ENCODE assay signal across 10 cellular contexts in genomic region chr1:185644531-185644930, GRCh38.
DNase-seq lines count a peak whose midpoint lies in the region; ATAC-seq, FAIRE-seq and TF ChIP-seq lines count a peak whose summit lies in the region.
"Had no signal": no experiment of that assay in that cellular context is flagged by ENCODE, and none has a peak within 500 bp of the region (broad histone marks: within the 10 kb centered on the region; RNA-seq: fewer than 3 reads in every experiment).

No MANE protein-coding gene starts in this region.

- no peak overlapping the region for H4K5ac ChIP-seq in IMR-90 (ENCODE audit: low read depth, low read length)
- H4K5ac ChIP-seq in H1 (ENCODE audit: insufficient read length, low read depth, low read length), result peak overlapping the region; percentile 49

- TF ChIP-seq CTCF in IMR-90 (conservative IDR thresholded peaks at IDR 0.05; ENCODE audit: low read depth, low read length) (no peak), H1 (IDR thresholded peaks at IDR 0.05; ENCODE audit: control extremely low read depth in 1 of 3, insufficient read depth in 1 of 3, low read depth in 1 of 3, low read length in 3 of 3) (no peak)

- no peak for TF ChIP-seq RAD21 in IMR-90 (IDR thresholded peaks at IDR 0.05; ENCODE audit: low read length)
- TF ChIP-seq RAD21 in H1 (IDR thresholded peaks at IDR 0.05 in 1 of 2, conservative IDR thresholded peaks at IDR 0.05 in 1 of 2; ENCODE audit: low read depth in 2 of 2, low read length in 2 of 2), result no peak

- no peaks in the 10 kb centered on the region for H3K27me3 Mint-ChIP-seq in activated naive CD4-positive, alpha-beta T cell treated with anti-CD3 and anti-CD28 coated beads for 36 hours (ENCODE audit: low read depth)
- peaks cover 0 to 4% of the 10 kb centered on the region in 2 donors for H3K27me3 Mint-ChIP-seq in CD8-positive, alpha-beta memory T cell

- no peak overlapping the region for H2BK120ac ChIP-seq in IMR-90 (ENCODE audit: low read depth, low read length)
- no peak overlapping the region for H2BK120ac ChIP-seq in H1 (replicated peaks; ENCODE audit: low read depth, low read length)

- peak overlapping the region; percentile 47; the same call in 1 of the 2 replicates for H3K18ac ChIP-seq in IMR-90 (ENCODE audit: low read depth, low read length)
- no peak overlapping the region for H3K18ac ChIP-seq in H1 (ENCODE audit: extremely low read depth, low read length)

- no peak overlapping the region for H4K91ac ChIP-seq in IMR-90 (ENCODE audit: insufficient read depth, low read depth, low read length)
- peak overlapping the region; percentile 12 for H4K91ac ChIP-seq in H1 (replicated peaks; ENCODE audit: insufficient read length, low read length)

- H3K14ac ChIP-seq in IMR-90 (replicated peaks; ENCODE audit: low read depth, low read length), result no peak overlapping the region
- no peak overlapping the region for H3K14ac ChIP-seq in H1 (ENCODE audit: insufficient read length)

- H3K4me1 Mint-ChIP-seq in activated naive CD4-positive, alpha-beta T cell treated with anti-CD3 and anti-CD28 coated beads for 36 hours (ENCODE audit: low read depth), result peaks cover 33% of the 10 kb centered on the region
- H3K4me1 Mint-ChIP-seq in stimulated activated effector memory CD8-positive, alpha-beta T cell treated with anti-CD3 and anti-CD28 coated beads, Interleukin-12 subunit alpha, Interleukin-12 subunit beta, amount 100 ng/mL, for 72 hours, result peaks cover 13% of the 10 kb centered on the region
- peaks cover 19 to 38% (median 30%) of the 10 kb centered on the region in 3 donors for H3K4me1 Mint-ChIP-seq in CD8-positive, alpha-beta memory T cell

- H3K36me3 ChIP-seq in IMR-90 (ENCODE audit: control insufficient read depth, insufficient read depth, low read length), result no peaks in the 10 kb centered on the region
- peaks cover 0 to 9% (median 3%) of the 10 kb centered on the region in 4 experiments; a peak in 3 of 8 replicates for H3K36me3 ChIP-seq in H1 (ENCODE audit: control insufficient read depth in 2 of 4, insufficient read depth in 4 of 4, low read length in 3 of 4)
- H3K36me3 ChIP-seq in CD8-positive, alpha-beta memory T cell (ENCODE audit: insufficient read depth, low read length), result no peaks in the 10 kb centered on the region
- H3K36me3 ChIP-seq: adrenal gland, prostate gland had no signal

- H3K4ac ChIP-seq in IMR-90 (ENCODE audit: low read depth, low read length) (no peak overlapping the region), H1 (replicated peaks; ENCODE audit: insufficient read length, low read depth, low read length) (no peak overlapping the region)

- POLR2A ChIA-PET in IMR-90 (lab: Charles Lee; ENCODE audit: unreplicated experiment), result no interaction called here
- POLR2A ChIA-PET in H1 (lab: Charles Lee; ENCODE audit: partially characterized antibody), result interaction anchor here (0.8 kb wide), 1 partner anchor 328 kb away, joined by 3 read pairs; no protein-coding TSS in a partner anchor
- POLR2A ChIA-PET in CD8-positive, alpha-beta memory T cell (lab: Charles Lee), result no interaction called here

- CTCF ChIA-PET in activated naive CD4-positive, alpha-beta T cell treated with anti-CD3 and anti-CD28 coated beads for 36 hours (lab: Charles Lee), result interaction anchor here (1.3 kb wide), 1 partner anchor 26 kb away, joined by 5 read pairs; no protein-coding TSS in a partner anchor
- CTCF ChIA-PET in IMR-90 (lab: Yijun Ruan, JAX) (interaction anchor here (1.7 kb wide), 1 partner anchor 49 kb away, joined by 4 read pairs; no protein-coding TSS in a partner anchor), H1 (lab: Charles Lee; ENCODE audit: partially characterized antibody) (interaction anchor here (0.7 to 2.9 kb wide), 4 partner anchors 8 to 352 kb away, joined by 3 to 20 read pairs (median 4); no protein-coding TSS in a partner anchor)
- CTCF ChIA-PET in CD8-positive, alpha-beta memory T cell (lab: Charles Lee), result interaction anchor here (0.8 kb wide), 1 partner anchor 20 kb away, joined by 3 read pairs; no protein-coding TSS in a partner anchor

- peaks cover 7% of the 10 kb centered on the region for H3K9me3 Mint-ChIP-seq in activated naive CD4-positive, alpha-beta T cell treated with anti-CD3 and anti-CD28 coated beads for 36 hours
- no peaks in the 10 kb centered on the region for H3K9me3 Mint-ChIP-seq in stimulated activated effector memory CD8-positive, alpha-beta T cell treated with anti-CD3 and anti-CD28 coated beads, Interleukin-12 subunit alpha, Interleukin-12 subunit beta, amount 100 ng/mL, for 72 hours
- H3K9me3 Mint-ChIP-seq in CD8-positive, alpha-beta memory T cell, result peaks cover 0 to 6% (median 3%) of the 10 kb centered on the region in 5 donors

- intact Hi-C loops in activated naive CD4-positive, alpha-beta T cell treated with anti-CD3 and anti-CD28 coated beads for 36 hours (cut with micrococcal nuclease), result no loop called here
- intact Hi-C loops in IMR-90 (cut with micrococcal nuclease), result no loop called here

- in situ Hi-C loops in IMR-90 (cut with MboI; ENCODE audit: low sequenced_read_pairs), result no loop called here

- H3K79me2 ChIP-seq in H1 (ENCODE audit: control insufficient read depth in 1 of 2, insufficient read depth in 2 of 2, low read length in 2 of 2), result no peaks in the 10 kb centered on the region

- H3K9ac ChIP-seq in IMR-90 (ENCODE audit: low read depth, low read length), result no peak overlapping the region
- no peak overlapping the region for H3K9ac ChIP-seq in H1 (replicated peaks in 1 of 4; ENCODE audit: extremely low read depth in 1 of 4, low read depth in 3 of 4, low read length in 3 of 4)

- no peak overlapping the region for H3K4me2 ChIP-seq in IMR-90 (ENCODE audit: low read depth, low read length)
- H3K4me2 ChIP-seq in H1 (ENCODE audit: insufficient read depth in 1 of 2, low read depth in 2 of 2, low read length in 2 of 2), result no peak overlapping the region

- FAIRE-seq in H1 (lab: Jason Lieb, UNC), result no peak

- TF ChIP-seq EP300 in H1 (IDR thresholded peaks at IDR 0.05; ENCODE audit: borderline replicate concordance in 1 of 2, low read depth in 2 of 2, low read length in 2 of 2), result no peak

- no peak overlapping the region for H2BK15ac ChIP-seq in IMR-90 (ENCODE audit: low read depth, low read length)
- no peak overlapping the region for H2BK15ac ChIP-seq in H1 (ENCODE audit: low read length)

- ATAC-seq in IMR-90 (ENCODE audit: low read depth) (no peak), GM18867 (IDR thresholded peaks at IDR 0.05; ENCODE audit: unreplicated experiment) (no peak), GM18858 (IDR thresholded peaks at IDR 0.05; ENCODE audit: unreplicated experiment) (no peak)
- peak; percentile 93 for ATAC-seq in stimulated activated effector memory CD8-positive, alpha-beta T cell treated with anti-CD3 and anti-CD28 coated beads, Interleukin-12 subunit alpha, Interleukin-12 subunit beta, amount 100 ng/mL, for 72 hours

- H4K8ac ChIP-seq in IMR-90 (ENCODE audit: low read depth in 2 of 2, low read length in 2 of 2), result no peak overlapping the region
- no peak overlapping the region for H4K8ac ChIP-seq in H1 (ENCODE audit: extremely low read depth, insufficient read depth, low read length)

- H3K4me1 ChIP-seq in IMR-90 (ENCODE audit: control insufficient read depth, insufficient read depth, low read length) (peaks cover 5% of the 10 kb centered on the region), H1 (replicated peaks in 1 of 4; ENCODE audit: control insufficient read depth in 3 of 4, insufficient read depth in 4 of 4, low read length in 3 of 4) (peaks cover 0 to 13% (median 6%) of the 10 kb centered on the region in 4 experiments; a peak in 4 of 7 replicates)
- peaks cover 25% of the 10 kb centered on the region for H3K4me1 ChIP-seq in CD8-positive, alpha-beta memory T cell (ENCODE audit: insufficient read depth, low read length)
- H3K4me1 ChIP-seq: prostate gland had no signal

- H3K4me3 ChIP-seq in IMR-90 (ENCODE audit: insufficient read depth, low read depth, low read length) (no peak overlapping the region), H1 (ENCODE audit: extremely low read depth in 1 of 4, insufficient read depth in 2 of 4, low read depth in 3 of 4, low read length in 4 of 4) (no peak overlapping the region; a peak in 1 of 8 replicates)
- no peak overlapping the region for H3K4me3 ChIP-seq in CD8-positive, alpha-beta memory T cell (ENCODE audit: low read length)
- H3K4me3 ChIP-seq: adrenal gland, prostate gland had no signal

- no peaks in the 10 kb centered on the region for H3K9me1 ChIP-seq in IMR-90 (ENCODE audit: insufficient read depth, low read length)

- TF ChIP-seq POLR2A in IMR-90 (IDR thresholded peaks at IDR 0.05; ENCODE audit: low read depth, low read length), result no peak
- no peak for TF ChIP-seq POLR2A in H1 (IDR thresholded peaks at IDR 0.05; ENCODE audit: control extremely low read depth in 1 of 2, low read depth in 2 of 2, low read length in 2 of 2)

- no peaks in the 10 kb centered on the region for H3K79me1 ChIP-seq in IMR-90 (ENCODE audit: low read depth in 1 of 2, low read length in 2 of 2)
- no peaks in the 10 kb centered on the region for H3K79me1 ChIP-seq in H1 (ENCODE audit: low read depth, low read length)

- H2AFZ ChIP-seq in IMR-90 (replicated peaks; ENCODE audit: low read length, poor library complexity) (no peak overlapping the region), H1 (ENCODE audit: low read length) (no peak overlapping the region)

- H3K56ac ChIP-seq in IMR-90 (ENCODE audit: extremely low read depth, insufficient read depth, low read length) (no peak overlapping the region), H1 (replicated peaks; ENCODE audit: insufficient read length, low read depth, low read length) (no peak overlapping the region)

- H3K27me3 ChIP-seq in IMR-90 (ENCODE audit: control insufficient read depth, insufficient read depth, low read length) (no peaks in the 10 kb centered on the region), H1 (replicated peaks in 1 of 4; ENCODE audit: control insufficient read depth in 3 of 4, extremely low read depth in 1 of 4, insufficient read depth in 3 of 4, low read length in 3 of 4) (no peaks in the 10 kb centered on the region)
- H3K27me3 ChIP-seq in CD8-positive, alpha-beta memory T cell (ENCODE audit: insufficient read depth, low read length, poor library complexity, severe bottlenecking), result no peaks in the 10 kb centered on the region
- H3K27me3 ChIP-seq: adrenal gland had no signal

- dilution Hi-C loops in IMR-90 (cut with HindIII; ENCODE audit: low sequenced_read_pairs, unreplicated experiment), result no loop called here

- no peak overlapping the region for H2BK12ac ChIP-seq in H1 (ENCODE audit: low read depth, low read length)

- H4K20me1 ChIP-seq in IMR-90 (ENCODE audit: insufficient read depth, low read length) (no peaks in the 10 kb centered on the region), H1 (replicated peaks in 1 of 2; ENCODE audit: control insufficient read depth in 1 of 2, insufficient read depth in 2 of 2, low read length in 2 of 2) (no peaks in the 10 kb centered on the region)

- H3K36me3 Mint-ChIP-seq in activated naive CD4-positive, alpha-beta T cell treated with anti-CD3 and anti-CD28 coated beads for 36 hours (ENCODE audit: low read depth), result no peaks in the 10 kb centered on the region
- H3K36me3 Mint-ChIP-seq in stimulated activated effector memory CD8-positive, alpha-beta T cell treated with anti-CD3 and anti-CD28 coated beads, Interleukin-12 subunit alpha, Interleukin-12 subunit beta, amount 100 ng/mL, for 72 hours, result no peaks in the 10 kb centered on the region
- H3K36me3 Mint-ChIP-seq in CD8-positive, alpha-beta memory T cell, result peaks cover 0 to 11% (median 4%) of the 10 kb centered on the region in 3 donors

- H2BK20ac ChIP-seq in IMR-90 (ENCODE audit: low read depth, low read length), result no peak overlapping the region
- H2BK20ac ChIP-seq in H1 (ENCODE audit: low read length), result no peak overlapping the region; the same call in 1 of the 2 replicates

- no peak for DNase-seq in activated naive CD4-positive, alpha-beta T cell treated with anti-CD3 and anti-CD28 coated beads for 36 hours
- DNase-seq in activated naive CD4-positive, alpha-beta T cell (lab: John Stamatoyannopoulos, UW), result no peak
- DNase-seq in IMR-90 (no peak), H1 (ENCODE audit: low read depth in 1 of 2, low spot score in 2 of 2) (no peak)
- no peak for DNase-seq in stimulated activated effector memory CD8-positive, alpha-beta T cell treated with anti-CD3 and anti-CD28 coated beads, Interleukin-12 subunit alpha, Interleukin-12 subunit beta, amount 100 ng/mL, for 72 hours (ENCODE audit: low spot score in 2 of 2)
- no peak for DNase-seq in CD8-positive, alpha-beta memory T cell
- DNase-seq: adrenal gland had no signal

- H2AK5ac ChIP-seq in IMR-90 (ENCODE audit: low read depth, low read length) (no peak overlapping the region), H1 (ENCODE audit: low read depth, low read length) (no peak overlapping the region)

- H2AK9ac ChIP-seq in IMR-90 (replicated peaks; ENCODE audit: low read depth, low read length, poor library complexity), result no peak overlapping the region

- H3K23ac ChIP-seq in IMR-90 (ENCODE audit: low read depth, low read length), result no peak overlapping the region
- no peak overlapping the region for H3K23ac ChIP-seq in H1 (ENCODE audit: insufficient read length)

- H3K27ac Mint-ChIP-seq in activated naive CD4-positive, alpha-beta T cell treated with anti-CD3 and anti-CD28 coated beads for 36 hours, result peak overlapping the region; percentile 37
- H3K27ac Mint-ChIP-seq in stimulated activated effector memory CD8-positive, alpha-beta T cell treated with anti-CD3 and anti-CD28 coated beads, Interleukin-12 subunit alpha, Interleukin-12 subunit beta, amount 100 ng/mL, for 72 hours, result peak overlapping the region; percentile 40
- peak overlapping the region in 1 of 8 donors; percentile 60 for H3K27ac Mint-ChIP-seq in CD8-positive, alpha-beta memory T cell

- H3K9me3 ChIP-seq in IMR-90 (ENCODE audit: control insufficient read depth, insufficient read depth, low read length) (peaks cover 4% of the 10 kb centered on the region; the same call in 1 of the 2 replicates), H1 (ENCODE audit: insufficient read depth in 2 of 2, low read depth in 1 of 2, low read length in 1 of 2) (peaks cover 14 to 21% of the 10 kb centered on the region in 2 experiments)
- H3K9me3 ChIP-seq in CD8-positive, alpha-beta memory T cell (ENCODE audit: low read length), result no peaks in the 10 kb centered on the region
- H3K9me3 ChIP-seq: adrenal gland, prostate gland had no signal

- no CpG with 5 or more reads among the region's 1 CpG for WGBS in IMR-90 (ENCODE audit: extremely low coverage in 2 of 2, insufficient read length in 1 of 2), 2 experiments
- WGBS in H1 (ENCODE audit: extremely low coverage in 1 of 2, insufficient coverage in 1 of 2, insufficient read length in 1 of 2, insufficient replicate concordance in 2 of 2, low coverage in 1 of 2, low lambda C conversion rate in 2 of 2, missing lambda C conversion rate in 1 of 2), 2 experiments, result 94% methylated on average over 1 of the region's 1 CpG; no CpG with 5 or more reads in 1 of the 2 experiments

- H3K4me3 Mint-ChIP-seq in activated naive CD4-positive, alpha-beta T cell treated with anti-CD3 and anti-CD28 coated beads for 36 hours, result no peak overlapping the region
- no peak overlapping the region for H3K4me3 Mint-ChIP-seq in stimulated activated effector memory CD8-positive, alpha-beta T cell treated with anti-CD3 and anti-CD28 coated beads, Interleukin-12 subunit alpha, Interleukin-12 subunit beta, amount 100 ng/mL, for 72 hours
- H3K4me3 Mint-ChIP-seq in CD8-positive, alpha-beta memory T cell, result no peak overlapping the region

- no peaks in the 10 kb centered on the region for H3K23me2 ChIP-seq in H1 (ENCODE audit: low read depth, low read length)

- H2BK5ac ChIP-seq in IMR-90 (ENCODE audit: low read depth, low read length, poor library complexity, severe bottlenecking) (peak overlapping the region; percentile 95), H1 (ENCODE audit: low read depth, low read length) (peak overlapping the region; percentile 30; the same call in 1 of the 2 replicates)

- H3K27ac ChIP-seq in IMR-90 (ENCODE audit: insufficient read depth, low read length), result no peak overlapping the region
- H3K27ac ChIP-seq in H1 (ENCODE audit: low read depth, low read length), result no peak overlapping the region
- no peak overlapping the region for H3K27ac ChIP-seq in CD8-positive, alpha-beta memory T cell (ENCODE audit: low read depth, low read length)
- H3K27ac ChIP-seq: prostate gland had no signal

- no TSS peak for BruUV-seq in IMR-90 (replicated peaks; lab: Mats Ljungman, UMichigan)
